In the genomic region with DNA sequence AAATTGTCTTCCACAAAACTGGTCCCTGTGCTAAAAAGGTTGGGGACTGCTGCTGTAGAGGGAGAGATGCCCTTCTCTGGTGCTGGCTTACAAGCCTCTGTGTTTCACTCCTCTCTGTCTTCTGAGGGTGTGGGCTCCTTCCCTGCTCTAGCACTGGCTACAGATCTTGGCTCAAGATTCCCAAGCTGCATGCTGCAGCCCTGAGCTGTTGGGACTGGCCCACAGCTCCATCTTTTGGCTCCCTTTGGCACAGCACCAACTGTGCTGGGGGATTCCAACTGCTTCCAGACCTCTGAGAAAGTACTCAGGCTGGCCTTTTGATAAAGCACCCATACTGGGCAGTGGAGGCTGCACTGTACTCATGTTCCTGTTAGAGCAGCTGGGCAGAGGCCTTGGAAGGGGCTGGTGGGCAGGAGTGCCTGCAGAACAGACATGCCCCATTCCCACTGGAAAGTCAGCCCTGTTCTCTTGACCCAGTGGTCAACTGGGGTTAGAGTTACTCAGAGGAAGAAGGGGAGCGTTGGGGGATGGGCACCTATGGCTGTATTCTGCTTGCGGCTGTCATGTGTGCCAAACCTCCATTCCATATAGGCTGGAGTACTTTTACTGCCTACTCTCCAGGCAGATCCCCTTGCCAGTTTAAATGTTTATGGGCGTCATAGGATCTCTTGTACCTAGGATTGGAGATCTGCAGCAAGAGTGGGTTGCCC, we compare ENCODE assay signal across 10 cellular contexts. TPM values are rescaled to one million over a fixed set of nuclear protein-coding genes. Genes with fewer than 3 reads are reported as not detected.
DNase-seq lines count a peak whose midpoint lies in the region; ATAC-seq and TF ChIP-seq lines count a peak whose summit lies in the region.
"Had no signal": no experiment of that assay in that cellular context is flagged by ENCODE, and none has a peak within 500 bp of the region (broad histone marks: within the 10 kb centered on the region; RNA-seq: fewer than 3 reads in every experiment).

No MANE protein-coding gene starts in this region.

- H3K27ac ChIP-seq in breast epithelium (no peak overlapping the region), SJSA1 (no peak overlapping the region), foreskin keratinocyte (no peak overlapping the region)
- H3K27ac ChIP-seq: ovary had no signal

- ATAC-seq in foreskin keratinocyte (peak; percentile 58), HG02678 (IDR thresholded peaks at IDR 0.05; ENCODE audit: unreplicated experiment) (no peak), GM21737 (IDR thresholded peaks at IDR 0.05; ENCODE audit: unreplicated experiment) (no peak)
- ATAC-seq in stimulated activated effector memory CD8-positive, alpha-beta T cell treated with anti-CD3 and anti-CD28 coated beads, Interleukin-12 subunit alpha, Interleukin-12 subunit beta, amount 100 ng/mL, for 72 hours, result no peak

- H3K4me3 ChIP-seq in breast epithelium, result no peak overlapping the region
- H3K4me3 ChIP-seq in SJSA1, result no peak overlapping the region
- H3K4me3 ChIP-seq: ovary had no signal

- CTCF ChIA-PET in MCF 10A (lab: Yijun Ruan, JAX), result interaction anchor here (0.7 to 1.3 kb wide), 4 partner anchors 9 to 196 kb away, joined by 3 read pairs; no protein-coding TSS in a partner anchor

- TF ChIP-seq POLR2A in breast epithelium (IDR thresholded peaks at IDR 0.05), result no peak

- H3K4me1 ChIP-seq in breast epithelium, result no peaks in the 10 kb centered on the region
- H3K4me1 ChIP-seq in SJSA1 (replicated peaks), result peaks cover 11% of the 10 kb centered on the region; the same call in 1 of the 2 replicates
- no peaks in the 10 kb centered on the region for H3K4me1 ChIP-seq in foreskin keratinocyte

- peaks cover 24% of the 10 kb centered on the region for H3K36me3 Mint-ChIP-seq in MCF 10A (ENCODE audit: insufficient read depth, unreplicated experiment)
- no peaks in the 10 kb centered on the region for H3K36me3 Mint-ChIP-seq in stimulated activated effector memory CD8-positive, alpha-beta T cell treated with anti-CD3 and anti-CD28 coated beads, Interleukin-12 subunit alpha, Interleukin-12 subunit beta, amount 100 ng/mL, for 72 hours

- no peaks in the 10 kb centered on the region for H3K9me3 Mint-ChIP-seq in MCF 10A (ENCODE audit: unreplicated experiment)
- peaks cover 17% of the 10 kb centered on the region for H3K9me3 Mint-ChIP-seq in stimulated activated effector memory CD8-positive, alpha-beta T cell treated with anti-CD3 and anti-CD28 coated beads, Interleukin-12 subunit alpha, Interleukin-12 subunit beta, amount 100 ng/mL, for 72 hours

- POLR2A ChIA-PET in MCF 10A (lab: Yijun Ruan, JAX), result interaction anchor here (0.7 to 1.1 kb wide), 2 partner anchors 9 to 69 kb away, joined by 3 read pairs; no protein-coding TSS in a partner anchor

- intact Hi-C loops in MCF 10A (cut with micrococcal nuclease), result no loop called here
- intact Hi-C loops in breast epithelium (cut with DNase I; ENCODE audit: low total_unique reads), result no loop called here

- H3K4me1 Mint-ChIP-seq in MCF 10A (ENCODE audit: insufficient read depth, unreplicated experiment), result peaks cover 17% of the 10 kb centered on the region
- peaks cover 44% of the 10 kb centered on the region for H3K4me1 Mint-ChIP-seq in stimulated activated effector memory CD8-positive, alpha-beta T cell treated with anti-CD3 and anti-CD28 coated beads, Interleukin-12 subunit alpha, Interleukin-12 subunit beta, amount 100 ng/mL, for 72 hours

- peak overlapping the region; percentile 12 for H3K27ac Mint-ChIP-seq in MCF 10A (ENCODE audit: low read depth, unreplicated experiment)
- H3K27ac Mint-ChIP-seq in stimulated activated effector memory CD8-positive, alpha-beta T cell treated with anti-CD3 and anti-CD28 coated beads, Interleukin-12 subunit alpha, Interleukin-12 subunit beta, amount 100 ng/mL, for 72 hours, result peak overlapping the region; percentile 33
- H3K27ac Mint-ChIP-seq: B cell had no signal

- BruUV-seq in MCF 10A (replicated peaks; lab: Mats Ljungman, UMichigan), result no TSS peak

- H3K27me3 Mint-ChIP-seq in MCF 10A (ENCODE audit: insufficient read depth, unreplicated experiment), result no peaks in the 10 kb centered on the region
- H3K27me3 Mint-ChIP-seq: B cell had no signal

- H3K9me3 ChIP-seq in breast epithelium, result peaks cover 12 to 17% of the 10 kb centered on the region in 2 donors
- 0 out of 2 replicates have a peak, but pooled peaks cover 3% of the 10 kb centered on the region for H3K9me3 ChIP-seq in SJSA1 (replicated peaks)
- H3K9me3 ChIP-seq: ovary had no signal

- no peak for TF ChIP-seq CTCF in MCF 10A (IDR thresholded peaks at IDR 0.05; ENCODE audit: unreplicated experiment)
- TF ChIP-seq CTCF in breast epithelium (IDR thresholded peaks at IDR 0.05), result no peak
- TF ChIP-seq CTCF in foreskin keratinocyte (conservative IDR thresholded peaks at IDR 0.05), result peak; percentile 54

- H3K27me3 ChIP-seq in breast epithelium, result no peaks in the 10 kb centered on the region
- H3K27me3 ChIP-seq in SJSA1 (replicated peaks), result no peaks in the 10 kb centered on the region
- H3K27me3 ChIP-seq in foreskin keratinocyte, result no peaks in the 10 kb centered on the region
- H3K27me3 ChIP-seq: ovary had no signal

- peak; percentile 59 for DNase-seq in MCF 10A (ENCODE audit: unreplicated experiment)
- DNase-seq in breast epithelium (ENCODE audit: low spot score in 2 of 2), result no peak
- peak; percentile 17 to 52 for DNase-seq in SJSA1 (ENCODE audit: low read depth in 1 of 2, low spot score in 2 of 2)
- peak; percentile 16 to 30 for DNase-seq in foreskin keratinocyte
- no peak for DNase-seq in stimulated activated effector memory CD8-positive, alpha-beta T cell treated with anti-CD3 and anti-CD28 coated beads, Interleukin-12 subunit alpha, Interleukin-12 subunit beta, amount 100 ng/mL, for 72 hours (ENCODE audit: low spot score in 2 of 2)
- DNase-seq in NCI-H2029 (lab: John Stamatoyannopoulos, UW), result no peak
- DNase-seq: ovary had no signal

- no peak overlapping the region for H3K4me3 Mint-ChIP-seq in MCF 10A (ENCODE audit: unreplicated experiment)
- no peak overlapping the region for H3K4me3 Mint-ChIP-seq in stimulated activated effector memory CD8-positive, alpha-beta T cell treated with anti-CD3 and anti-CD28 coated beads, Interleukin-12 subunit alpha, Interleukin-12 subunit beta, amount 100 ng/mL, for 72 hours
- H3K4me3 Mint-ChIP-seq: B cell had no signal

- no peaks in the 10 kb centered on the region for H3K36me3 ChIP-seq in breast epithelium
- H3K36me3 ChIP-seq in SJSA1, result no peaks in the 10 kb centered on the region
- H3K36me3 ChIP-seq: ovary had no signal

RNA-seq across cellular contexts. Expression of gene GALK2, which starts 55.7 kb away (rescaled TPM):
- total RNA-seq in MCF 10A (2022) (41.6 and 43.5 TPM in 2 replicates), breast epithelium (10 to 100 TPM; 26.2 to 69.5 (median 64.1) TPM), foreskin keratinocyte (23.7 and 27.2 TPM in 2 replicates)
- 32.1 and 32.3 TPM in 2 replicates for total RNA-seq in SJSA1 (2014; rRNA removed; shearing (Covaris generic))
- 11.5 and 16.5 TPM in 2 replicates for polyA plus RNA-seq in foreskin keratinocyte

Comparison
In these comparisons a context has a peak if more than half of its experiments do, and no peak if none do; other contexts are left out.
1. DNase-seq: peak in MCF 10A (single experiment), SJSA1 (2 of 2) and foreskin keratinocyte (2 of 2); none in breast epithelium (0 of 2), stimulated activated effector memory CD8-positive, alpha-beta T cell treated with anti-CD3 and anti-CD28 coated beads, Interleukin-12 subunit alpha, Interleukin-12 subunit beta, amount 100 ng/mL, for 72 hours (0 of 2) and NCI-H2029 (single experiment).